ENCODE assay signal across 10 cellular contexts in the genomic region with DNA sequence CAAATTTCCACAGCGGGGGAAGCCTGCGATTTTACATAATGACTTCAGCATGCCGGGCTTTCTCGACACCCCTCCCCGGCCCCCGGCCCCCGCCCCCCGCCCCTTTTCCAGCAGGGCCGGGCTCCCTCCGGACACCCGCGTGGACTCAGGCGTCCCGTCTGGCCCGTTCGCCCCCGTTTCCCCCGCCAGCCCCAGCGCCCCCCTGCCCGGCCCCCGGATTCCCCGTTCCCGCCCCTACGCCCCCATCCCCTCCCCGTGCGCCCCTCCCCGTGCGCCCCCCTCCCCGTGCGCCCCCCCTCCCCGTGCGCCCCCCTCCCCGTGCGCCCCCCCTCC. TPM values are rescaled to one million over a fixed set of nuclear protein-coding genes. Genes with fewer than 3 reads are reported as not detected.
DNase-seq lines count a peak whose midpoint lies in the region; ATAC-seq and TF ChIP-seq lines count a peak whose summit lies in the region.
"Had no signal": no experiment of that assay in that cellular context is flagged by ENCODE, and none has a peak within 500 bp of the region (broad histone marks: within the 10 kb centered on the region; RNA-seq: fewer than 3 reads in every experiment).

No MANE protein-coding gene starts in this region.

- no peak overlapping the region for H3K9ac ChIP-seq in neural cell (ENCODE audit: low read length)

- no peaks in the 10 kb centered on the region for H3K4me1 ChIP-seq in aorta (ENCODE audit: control insufficient read depth in 1 of 2, insufficient read depth in 2 of 2, low read length in 2 of 2)

- intact Hi-C loops in aorta (cut with DNase I), result loop anchor here in 1 of 2 donors (10.0 kb wide), 1 partner anchor 60 kb away; no protein-coding TSS in a partner anchor

- TF ChIP-seq CTCF in brain (conservative IDR thresholded peaks at IDR 0.05) (no peak), neural cell (IDR thresholded peaks at IDR 0.05; ENCODE audit: poor library complexity, severe bottlenecking) (no peak)

- H3K9me3 ChIP-seq in neural cell (ENCODE audit: low read length) (no peaks in the 10 kb centered on the region), aorta (ENCODE audit: control insufficient read depth, low read length) (no peaks in the 10 kb centered on the region)

- H3K27me3 ChIP-seq in neural cell (ENCODE audit: insufficient read depth, low read depth, low read length) (peaks cover 78% of the 10 kb centered on the region), aorta (ENCODE audit: control insufficient read depth in 1 of 2, insufficient read depth in 2 of 2, low read length in 1 of 2) (no peaks in the 10 kb centered on the region)

- ATAC-seq in stimulated activated naive CD8-positive, alpha-beta T cell treated with anti-CD3 and anti-CD28 coated beads, Interleukin-15, Interleukin-2, amounts not matched to agents 100 U/mL and 50 U/mL, for 24 hours, result no peak
- peak; percentile 0 for ATAC-seq in aorta (ENCODE audit: low FRiP score)
- no peak for ATAC-seq in HG03039 (IDR thresholded peaks at IDR 0.05; ENCODE audit: unreplicated experiment)
- ATAC-seq: left colon had no signal

- H3K79me2 ChIP-seq in neural cell (replicated peaks; ENCODE audit: insufficient read depth, low read length), result no peaks in the 10 kb centered on the region

- H3K27ac Mint-ChIP-seq in stimulated activated naive CD8-positive, alpha-beta T cell treated with anti-CD3 and anti-CD28 coated beads, Interleukin-15, Interleukin-2, amounts not matched to agents 100 ng/mL and 50 ng/mL, for 24 hours, result peak overlapping the region; percentile 90
- H3K27ac Mint-ChIP-seq in brain, result no peak overlapping the region

- TF ChIP-seq RAD21 in neural cell (conservative IDR thresholded peaks at IDR 0.05), result no peak

- H3K36me3 ChIP-seq in neural cell (ENCODE audit: insufficient read depth, low read length) (no peaks in the 10 kb centered on the region), aorta (ENCODE audit: control insufficient read depth in 1 of 2, insufficient read depth in 2 of 2, low read length in 1 of 2) (no peaks in the 10 kb centered on the region)

- no peaks in the 10 kb centered on the region for H3F3A ChIP-seq in neural cell (ENCODE audit: insufficient read depth, low read length, poor library complexity, severe bottlenecking)

- H3K27me3 Mint-ChIP-seq in stimulated activated naive CD8-positive, alpha-beta T cell treated with anti-CD3 and anti-CD28 coated beads, Interleukin-15, Interleukin-2, amounts not matched to agents 100 ng/mL and 50 ng/mL, for 24 hours, result peaks cover 15% of the 10 kb centered on the region
- peaks cover 84% of the 10 kb centered on the region for H3K27me3 Mint-ChIP-seq in brain

- DNase-seq in stimulated activated naive CD8-positive, alpha-beta T cell treated with anti-CD3 and anti-CD28 coated beads, Interleukin-15, Interleukin-2, amounts not matched to agents 100 U/mL and 50 U/mL, for 24 hours, result no peak
- DNase-seq in aorta, result no peak
- no peak for DNase-seq in DMS79 (lab: John Stamatoyannopoulos, UW)
- DNase-seq in dermis blood vessel endothelial cell, result no peak

- peaks cover 21% of the 10 kb centered on the region for H3K36me3 Mint-ChIP-seq in stimulated activated naive CD8-positive, alpha-beta T cell treated with anti-CD3 and anti-CD28 coated beads, Interleukin-15, Interleukin-2, amounts not matched to agents 100 ng/mL and 50 ng/mL, for 24 hours (ENCODE audit: low read depth)
- no peaks in the 10 kb centered on the region for H3K36me3 Mint-ChIP-seq in brain

- H4K20me1 ChIP-seq in neural cell (ENCODE audit: insufficient read depth), result no peaks in the 10 kb centered on the region

- no peak for TF ChIP-seq EP300 in neural cell (conservative IDR thresholded peaks at IDR 0.05; ENCODE audit: poor library complexity, severe bottlenecking)

- no peaks in the 10 kb centered on the region for H3K9me3 Mint-ChIP-seq in stimulated activated naive CD8-positive, alpha-beta T cell treated with anti-CD3 and anti-CD28 coated beads, Interleukin-15, Interleukin-2, amounts not matched to agents 100 ng/mL and 50 ng/mL, for 24 hours
- H3K9me3 Mint-ChIP-seq in brain, result peaks cover 0 to 12% (median 3%) of the 10 kb centered on the region in 5 experiments
- H3K9me3 Mint-ChIP-seq: dendritic cell treated with granulocyte-macrophage colony-stimulating factor and Interleukin-4, amounts not matched to agents 40 ng/mL and 50 ng/mL, for 4 days had no signal

- H3K4me3 ChIP-seq in neural cell (ENCODE audit: low read length) (peak overlapping the region; percentile 53), aorta (ENCODE audit: low read length in 2 of 2) (peak overlapping the region; percentile 34 to 81)

- H3K9me2 ChIP-seq in neural cell (ENCODE audit: insufficient read depth, low read length), result no peaks in the 10 kb centered on the region

- peaks cover 34% of the 10 kb centered on the region for H3K4me1 Mint-ChIP-seq in stimulated activated naive CD8-positive, alpha-beta T cell treated with anti-CD3 and anti-CD28 coated beads, Interleukin-15, Interleukin-2, amounts not matched to agents 100 ng/mL and 50 ng/mL, for 24 hours (ENCODE audit: low read depth)
- peaks cover 19% of the 10 kb centered on the region for H3K4me1 Mint-ChIP-seq in brain

- peak overlapping the region; percentile 77 for H3K4me3 Mint-ChIP-seq in stimulated activated naive CD8-positive, alpha-beta T cell treated with anti-CD3 and anti-CD28 coated beads, Interleukin-15, Interleukin-2, amounts not matched to agents 100 ng/mL and 50 ng/mL, for 24 hours
- H3K4me3 Mint-ChIP-seq in brain, result peak overlapping the region; percentile 54 to 87 (median 82)

- H2AFZ ChIP-seq in neural cell (ENCODE audit: low read depth, low read length), result no peak overlapping the region

- H3K27ac ChIP-seq in neural cell (ENCODE audit: low read length), result no peak overlapping the region
- H3K27ac ChIP-seq in aorta (ENCODE audit: low read depth in 1 of 2, low read length in 2 of 2), result peak overlapping the region in 1 of 2 donors; percentile 97

- no peak overlapping the region for H3K4me2 ChIP-seq in neural cell (ENCODE audit: low read length)

- WGBS in aorta, 2 donors, result 0 to 2% methylated on average over 10 to 29 of the region's 34 CpGs

TF ChIP-seq in neural cell, 6 proteins besides CTCF, POLR2A, EP300 and RAD21:
- TF ChIP-seq POLR2AphosphoS5 (IDR thresholded peaks at IDR 0.05), result no peak
- no peak for TF ChIP-seq EZH2 (IDR thresholded peaks at IDR 0.05; ENCODE audit: borderline replicate concordance, insufficient read depth, low read length, poor library complexity, severe bottlenecking)
- no peak for TF ChIP-seq TAF1 (IDR thresholded peaks at IDR 0.05; ENCODE audit: low read depth)
- no peak for TF ChIP-seq MXI1 (conservative IDR thresholded peaks at IDR 0.05; ENCODE audit: poor library complexity, severe bottlenecking)
- no peak for TF ChIP-seq SMC3 (conservative IDR thresholded peaks at IDR 0.05; ENCODE audit: poor library complexity)
- TF ChIP-seq, protein P1, sequence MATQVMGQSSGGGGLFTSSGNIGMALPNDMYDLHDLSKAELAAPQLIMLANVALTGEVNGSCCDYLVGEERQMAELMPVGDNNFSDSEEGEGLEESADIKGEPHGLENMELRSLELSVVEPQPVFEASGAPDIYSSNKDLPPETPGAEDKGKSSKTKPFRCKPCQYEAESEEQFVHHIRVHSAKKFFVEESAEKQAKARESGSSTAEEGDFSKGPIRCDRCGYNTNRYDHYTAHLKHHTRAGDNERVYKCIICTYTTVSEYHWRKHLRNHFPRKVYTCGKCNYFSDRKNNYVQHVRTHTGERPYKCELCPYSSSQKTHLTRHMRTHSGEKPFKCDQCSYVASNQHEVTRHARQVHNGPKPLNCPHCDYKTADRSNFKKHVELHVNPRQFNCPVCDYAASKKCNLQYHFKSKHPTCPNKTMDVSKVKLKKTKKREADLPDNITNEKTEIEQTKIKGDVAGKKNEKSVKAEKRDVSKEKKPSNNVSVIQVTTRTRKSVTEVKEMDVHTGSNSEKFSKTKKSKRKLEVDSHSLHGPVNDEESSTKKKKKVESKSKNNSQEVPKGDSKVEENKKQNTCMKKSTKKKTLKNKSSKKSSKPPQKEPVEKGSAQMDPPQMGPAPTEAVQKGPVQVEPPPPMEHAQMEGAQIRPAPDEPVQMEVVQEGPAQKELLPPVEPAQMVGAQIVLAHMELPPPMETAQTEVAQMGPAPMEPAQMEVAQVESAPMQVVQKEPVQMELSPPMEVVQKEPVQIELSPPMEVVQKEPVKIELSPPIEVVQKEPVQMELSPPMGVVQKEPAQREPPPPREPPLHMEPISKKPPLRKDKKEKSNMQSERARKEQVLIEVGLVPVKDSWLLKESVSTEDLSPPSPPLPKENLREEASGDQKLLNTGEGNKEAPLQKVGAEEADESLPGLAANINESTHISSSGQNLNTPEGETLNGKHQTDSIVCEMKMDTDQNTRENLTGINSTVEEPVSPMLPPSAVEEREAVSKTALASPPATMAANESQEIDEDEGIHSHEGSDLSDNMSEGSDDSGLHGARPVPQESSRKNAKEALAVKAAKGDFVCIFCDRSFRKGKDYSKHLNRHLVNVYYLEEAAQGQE (IDR thresholded peaks at IDR 0.05; ENCODE audit: borderline replicate concordance), result no peak
TF ChIP-seq in neural cell: peak in this region for 0.

RNA-seq across cellular contexts. Expression of a gene that starts 0.5 kb away (rescaled TPM):
- polyA plus RNA-seq in brain (ENCODE audit: insufficient read depth, low read depth, low replicate concordance) (5.5 TPM), neural cell (0.37 TPM in 1 of 2 replicates, not detected in the other), aorta (1 to 10 TPM; 2.0 to 7.2 TPM)
- 0.81 and 1.7 TPM in 2 replicates for polyA minus RNA-seq in neural cell
- total RNA-seq in aorta (10 to 100 TPM; 37.2 to 39.2 TPM), dermis blood vessel endothelial cell (17.0 and 19.3 TPM in 2 replicates)
